ENCODE assay signal across 8 cellular contexts in the genomic region with DNA sequence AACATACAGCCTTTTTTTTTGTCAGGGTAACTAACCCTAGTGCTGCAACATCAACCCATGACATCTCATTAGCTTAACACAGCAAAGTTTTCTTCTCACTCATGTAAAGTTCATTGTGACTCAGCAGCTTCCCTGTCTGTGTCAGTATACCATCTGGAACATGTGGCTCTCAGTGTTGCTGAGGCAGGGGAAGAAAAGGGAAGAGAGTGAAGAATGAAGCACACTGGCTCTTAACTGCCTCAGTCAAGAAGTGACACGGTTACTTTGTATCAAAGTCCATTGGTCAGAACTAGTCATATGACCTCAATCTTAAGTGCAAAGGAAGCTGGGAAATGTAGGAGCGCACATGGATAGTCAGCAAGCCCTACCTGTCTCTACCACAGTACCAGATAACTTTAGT.
DNase-seq lines count a peak whose midpoint lies in the region; ATAC-seq, FAIRE-seq and TF ChIP-seq lines count a peak whose summit lies in the region.

No MANE protein-coding gene starts in this region.

- no peak overlapping the region for H3K4me2 ChIP-seq in astrocyte (ENCODE audit: low read length)
- no peak overlapping the region for H3K4me2 ChIP-seq in MM.1S (ENCODE audit: low read depth, low read length)

- H3K4me1 ChIP-seq in astrocyte (ENCODE audit: insufficient read depth, low read length) (no peaks in the 10 kb centered on the region), MM.1S (ENCODE audit: low read length) (no peaks in the 10 kb centered on the region)

- H3K9me2 ChIP-seq in MM.1S (replicated peaks; ENCODE audit: insufficient read depth, low read length) = no peaks in the 10 kb centered on the region

- H3K4me3 ChIP-seq in HL-60 (replicated peaks; ENCODE audit: insufficient read depth, low read length) (no peak overlapping the region), astrocyte (ENCODE audit: insufficient read depth, low read depth, low read length) (no peak overlapping the region), MM.1S (ENCODE audit: low read length) (no peak overlapping the region)

- no peaks in the 10 kb centered on the region for H4K20me1 ChIP-seq in astrocyte (ENCODE audit: insufficient read depth, low read length)
- H4K20me1 ChIP-seq in MM.1S (ENCODE audit: insufficient read depth, low read length) = no peaks in the 10 kb centered on the region

- ATAC-seq in GM19328 (IDR thresholded peaks at IDR 0.05; ENCODE audit: unreplicated experiment) = peak; percentile 61

- peaks cover 22% of the 10 kb centered on the region for H3K4me1 Mint-ChIP-seq in astrocyte (ENCODE audit: low read depth, unreplicated experiment)

- no peaks in the 10 kb centered on the region for H3K36me3 Mint-ChIP-seq in astrocyte (ENCODE audit: low read depth, unreplicated experiment)

- H3K9me3 Mint-ChIP-seq in astrocyte (ENCODE audit: unreplicated experiment) = no peaks in the 10 kb centered on the region

- DNase-seq in AML-193 (lab: John Stamatoyannopoulos, UW) = peak; percentile 76 to 85
- DNase-seq in HL-60 (ENCODE audit: low read depth in 1 of 2, low spot score in 1 of 2) = peak; percentile 45 to 77
- peak; percentile 65 for DNase-seq in astrocyte (ENCODE audit: low read depth)
- DNase-seq in lung microvascular endothelial cell (ENCODE audit: low read depth in 2 of 2) = peak; percentile 6 to 49
- DNase-seq in NCI-H146 treated with DMSO at 0.1 percent for 48 hours (lab: John Stamatoyannopoulos, UW; ENCODE audit: unreplicated experiment) = no peak
- DNase-seq in MM.1S = no peak
- no peak for DNase-seq in hippocampal formation (lab: John Stamatoyannopoulos, UW)

- H3F3A ChIP-seq in MM.1S (ENCODE audit: insufficient read depth, low read length) = no peaks in the 10 kb centered on the region; the same call in 1 of the 2 replicates

- H3K9ac ChIP-seq in astrocyte (ENCODE audit: low read length) (no peak overlapping the region), MM.1S (ENCODE audit: low read length) (no peak overlapping the region)

- H3K79me2 ChIP-seq in astrocyte (ENCODE audit: insufficient read depth, low read length) (no peaks in the 10 kb centered on the region), MM.1S (ENCODE audit: low read length) (no peaks in the 10 kb centered on the region)

- H3K27ac Mint-ChIP-seq in astrocyte (ENCODE audit: unreplicated experiment) = peak overlapping the region; percentile 81

- no peak overlapping the region for H3K4me3 Mint-ChIP-seq in astrocyte (ENCODE audit: unreplicated experiment)

- no peaks in the 10 kb centered on the region for H3K27me3 ChIP-seq in HL-60 (ENCODE audit: insufficient read depth, poor library complexity, severe bottlenecking)
- no peaks in the 10 kb centered on the region for H3K27me3 ChIP-seq in astrocyte (ENCODE audit: insufficient read depth, low read length)
- no peaks in the 10 kb centered on the region for H3K27me3 ChIP-seq in MM.1S (replicated peaks; ENCODE audit: insufficient read depth, low read length)

- no peak for TF ChIP-seq CTCF in HL-60 (IDR thresholded peaks at IDR 0.05; ENCODE audit: insufficient read depth, low read length)
- no peak for TF ChIP-seq CTCF in astrocyte (IDR thresholded peaks at IDR 0.05; ENCODE audit: insufficient read depth, low read depth, low read length)
- TF ChIP-seq CTCF in MM.1S (IDR thresholded peaks at IDR 0.05; ENCODE audit: low read length) = no peak

- FAIRE-seq in astrocyte (lab: Jason Lieb, UNC) = no peak

- H2AFZ ChIP-seq in astrocyte (ENCODE audit: low read depth, low read length) = no peak overlapping the region
- H2AFZ ChIP-seq in MM.1S (ENCODE audit: low read length) = no peak overlapping the region; the same call in 1 of the 2 replicates

- H3K27ac ChIP-seq in HL-60 (replicated peaks) = no peak overlapping the region
- H3K27ac ChIP-seq in astrocyte (ENCODE audit: low read depth, low read length) = no peak overlapping the region
- H3K27ac ChIP-seq in MM.1S (ENCODE audit: low read length) = no peak overlapping the region

- H3K36me3 ChIP-seq in astrocyte (ENCODE audit: insufficient read depth, low read length) (no peaks in the 10 kb centered on the region), MM.1S (replicated peaks; ENCODE audit: insufficient read depth, low read length) (no peaks in the 10 kb centered on the region)

- no peaks in the 10 kb centered on the region for H3K27me3 Mint-ChIP-seq in astrocyte (ENCODE audit: low read depth, unreplicated experiment)

- no peaks in the 10 kb centered on the region for H3K9me3 ChIP-seq in astrocyte (ENCODE audit: insufficient read depth, low read depth, low read length)
- no peaks in the 10 kb centered on the region for H3K9me3 ChIP-seq in MM.1S (replicated peaks; ENCODE audit: insufficient read depth, low read length)

Comparison
In these comparisons a context has a peak if more than half of its experiments do, and no peak if none do; other contexts are left out.
1. DNase-seq: peak in AML-193 (2 of 2), HL-60 (2 of 2), astrocyte (single experiment) and lung microvascular endothelial cell (2 of 2); none in NCI-H146 treated with DMSO at 0.1 percent for 48 hours (single experiment), MM.1S (single experiment) and hippocampal formation (0 of 2).